In genomic region chr6:158069800-158070195, GRCh38 we compare ENCODE assay signal across 15 cellular contexts.
DNase-seq lines count a peak whose midpoint lies in the region; ATAC-seq and TF ChIP-seq lines count a peak whose summit lies in the region.
"Had no signal": no experiment of that assay in that cellular context is flagged by ENCODE, and none has a peak within 500 bp of the region (broad histone marks: within the 10 kb centered on the region; RNA-seq: fewer than 3 reads in every experiment).

No MANE protein-coding gene starts in this region.

- intact Hi-C loops in Calu3 (cut with micrococcal nuclease; ENCODE audit: unreplicated experiment): no loop called here
- intact Hi-C loops in Panc1 (cut with micrococcal nuclease; ENCODE audit: unreplicated experiment): loop anchor here (2.0 kb wide), 1 partner anchor 83 kb away; no protein-coding TSS in a partner anchor
- intact Hi-C loops in dorsolateral prefrontal cortex (cut with DNase I): loop anchor here (2.0 to 10.0 kb wide), 8 partner anchors 32 to 755 kb away; partner anchors contain the start of genes SYNJ2 (in 2 of the 2) and SNX9 (in 1 of the 2)
- intact Hi-C loops in ovary (cut with DNase I): loop anchor here in 3 of 4 donors (5.0 to 10.0 kb wide), 4 partner anchors 85 to 315 kb away; partner anchors contain the start of gene SYNJ2 (in 3 of the 3)

- H3K79me2 ChIP-seq in osteoblast (ENCODE audit: insufficient read depth, low read length): peaks cover 12% of the 10 kb centered on the region

- TF ChIP-seq CTCF in Calu3 (IDR thresholded peaks at IDR 0.05; ENCODE audit: unreplicated experiment) (no peak), Panc1 (IDR thresholded peaks at IDR 0.05) (no peak), dorsolateral prefrontal cortex (IDR thresholded peaks at IDR 0.05 in 54 of 56, conservative IDR thresholded peaks at IDR 0.05 in 2 of 56; ENCODE audit: low read depth in 1 of 56, partially characterized antibody in 56 of 56) (no peak), osteoblast (IDR thresholded peaks at IDR 0.05; ENCODE audit: extremely low read depth, low read depth, low read length) (no peak), ovary (IDR thresholded peaks at IDR 0.05) (no peak)

- H3K4me1 ChIP-seq in Panc1 (ENCODE audit: control insufficient read depth, insufficient read depth, low read length) (peaks cover 41% of the 10 kb centered on the region), osteoblast (ENCODE audit: insufficient read depth, low read length) (peaks cover 30% of the 10 kb centered on the region), ovary (ENCODE audit: insufficient read depth) (peaks cover 7% of the 10 kb centered on the region)

- no peaks in the 10 kb centered on the region for H4K20me1 ChIP-seq in osteoblast (ENCODE audit: insufficient read depth, low read length)

- peak overlapping the region; percentile 30 for H3K4me2 ChIP-seq in osteoblast (ENCODE audit: insufficient read depth, low read length)

- H2AFZ ChIP-seq in osteoblast (ENCODE audit: low read length): no peak overlapping the region

- H3K27me3 ChIP-seq in Panc1 (ENCODE audit: control insufficient read depth, insufficient read depth, low read length) (no peaks in the 10 kb centered on the region), dorsolateral prefrontal cortex (no peaks in the 10 kb centered on the region), osteoblast (ENCODE audit: insufficient read depth, low read length) (no peaks in the 10 kb centered on the region), ovary (no peaks in the 10 kb centered on the region)

- TF ChIP-seq POLR2A in ovary (IDR thresholded peaks at IDR 0.05): no peak

- in situ Hi-C loops in Panc1 (cut with HindIII; ENCODE audit: low pct_unique_long_range_greater_than_20kb, low sequenced_read_pairs): no loop called here

- no peaks in the 10 kb centered on the region for H3K9me3 Mint-ChIP-seq in Calu3 (ENCODE audit: low read depth, unreplicated experiment)
- H3K9me3 Mint-ChIP-seq: activated naive CD4-positive, alpha-beta T cell treated with anti-CD3 and anti-CD28 coated beads, Interleukin-2, amount 50 U/mL, for 72 hours; mesothelial cell of epicardium; stimulated activated naive B cell treated with anti-CD40 and anti-IgM and Interleukin-4, amounts not matched to agents 10 μg/mL and 1 μg/mL and 100 μg/mL, for 72 hours; T-helper 2 cell treated with Interferon-gamma antibody and Interleukin-4, amounts not matched to agents 5 μg/mL and 100 μg/mL, for 36 hours had no signal

- peak overlapping the region; percentile 86 for H3K27ac Mint-ChIP-seq in Calu3 (ENCODE audit: unreplicated experiment)
- H3K27ac Mint-ChIP-seq: mesothelial cell of epicardium; stimulated activated naive B cell treated with anti-CD40 and anti-IgM and Interleukin-4, amounts not matched to agents 10 μg/mL and 1 μg/mL and 100 μg/mL, for 72 hours; T-helper 2 cell treated with Interferon-gamma antibody and Interleukin-4, amounts not matched to agents 5 μg/mL and 100 μg/mL, for 36 hours had no signal

- H3K36me3 ChIP-seq in Panc1 (ENCODE audit: control insufficient read depth, insufficient read depth, low read length): peaks cover 13% of the 10 kb centered on the region
- peaks cover 93% of the 10 kb centered on the region for H3K36me3 ChIP-seq in osteoblast (ENCODE audit: insufficient read depth, low read length)
- no peaks in the 10 kb centered on the region for H3K36me3 ChIP-seq in ovary

- H3K4me3 Mint-ChIP-seq in Calu3 (ENCODE audit: low read depth, unreplicated experiment): no peak overlapping the region
- H3K4me3 Mint-ChIP-seq: mesothelial cell of epicardium; stimulated activated naive B cell treated with anti-CD40 and anti-IgM and Interleukin-4, amounts not matched to agents 10 μg/mL and 1 μg/mL and 100 μg/mL, for 72 hours; T-helper 2 cell treated with Interferon-gamma antibody and Interleukin-4, amounts not matched to agents 5 μg/mL and 100 μg/mL, for 36 hours had no signal

- no peak for TF ChIP-seq EP300 in ovary (IDR thresholded peaks at IDR 0.05)

- DNase-seq in Calu3: no peak
- DNase-seq in Panc1 (ENCODE audit: low read depth, low spot score): no peak
- no peak for DNase-seq in dorsolateral prefrontal cortex
- DNase-seq in osteoblast (ENCODE audit: insufficient read length, low spot score, missing footprints): peak; percentile 89
- DNase-seq in ovary: no peak
- no peak for DNase-seq in NCI-H524 treated with DMSO at 0.1 percent for 48 hours (lab: John Stamatoyannopoulos, UW)
- DNase-seq: activated CD4-positive, alpha-beta T cell treated with anti-CD3 and anti-CD28 coated beads, Interleukin-2, amount 50 U/mL, for 48 hours; NCI-H2171; stimulated activated naive B cell treated with anti-CD40 and anti-IgM and Interleukin-4, amounts not matched to agents 10 μg/mL and 1 μg/mL and 100 μg/mL, for 72 hours had no signal

- peaks cover 40% of the 10 kb centered on the region for H3K4me1 Mint-ChIP-seq in Calu3 (ENCODE audit: low read depth, unreplicated experiment)

- ATAC-seq in Panc1: no peak
- ATAC-seq in HG03175 (IDR thresholded peaks at IDR 0.05; ENCODE audit: unreplicated experiment): no peak
- no peak for ATAC-seq in GM18517 (IDR thresholded peaks at IDR 0.05; ENCODE audit: unreplicated experiment)
- ATAC-seq: psoas muscle; stimulated activated naive B cell treated with anti-CD40 and anti-IgM and Interleukin-4, amounts not matched to agents 10 μg/mL and 1 μg/mL and 100 μg/mL, for 72 hours had no signal

- CTCF ChIA-PET in Calu3 (lab: Charles Lee): interaction anchor here (1.6 kb wide), 1 partner anchor 87 kb away, joined by 11 read pairs; no protein-coding TSS in a partner anchor
- CTCF ChIA-PET in Panc1 (lab: Charles Lee): no interaction called here

- H3K36me3 Mint-ChIP-seq in Calu3 (ENCODE audit: insufficient read depth, unreplicated experiment): peaks cover 16% of the 10 kb centered on the region

- POLR2A ChIA-PET in Panc1 (lab: Charles Lee): no interaction called here

- H3K27ac ChIP-seq in Panc1 (ENCODE audit: low read length) (peak overlapping the region; percentile 74), dorsolateral prefrontal cortex (peak overlapping the region in 57 of 59 donors; percentile 40 to 90 (median 80)), osteoblast (ENCODE audit: low read depth, low read length) (peak overlapping the region; percentile 97), ovary (no peak overlapping the region)
- H3K27ac ChIP-seq: psoas muscle had no signal

- H3K9me3 ChIP-seq in Panc1 (ENCODE audit: control insufficient read depth, insufficient read depth, low read depth, low read length) (no peaks in the 10 kb centered on the region), osteoblast (ENCODE audit: low read depth, low read length) (no peaks in the 10 kb centered on the region), ovary (no peaks in the 10 kb centered on the region)
- H3K9me3 ChIP-seq: psoas muscle had no signal

- BruUV-seq in Calu3 (replicated peaks; lab: Mats Ljungman, UMichigan): no TSS peak
- no TSS peak for BruUV-seq in Panc1 (replicated peaks; lab: Mats Ljungman, UMichigan)

- H3K4me3 ChIP-seq in Panc1 (ENCODE audit: low read depth in 2 of 2, low read length in 2 of 2) (no peak overlapping the region), dorsolateral prefrontal cortex (no peak overlapping the region), osteoblast (ENCODE audit: insufficient read depth, low read length) (no peak overlapping the region), ovary (no peak overlapping the region)
- H3K4me3 ChIP-seq: psoas muscle had no signal

- no peaks in the 10 kb centered on the region for H3K27me3 Mint-ChIP-seq in Calu3 (ENCODE audit: unreplicated experiment)
- H3K27me3 Mint-ChIP-seq: stimulated activated naive B cell treated with anti-CD40 and anti-IgM and Interleukin-4, amounts not matched to agents 10 μg/mL and 1 μg/mL and 100 μg/mL, for 72 hours had no signal

- WGBS in ovary, 3 donors: 88 to 89% (median 89%) methylated on average over 6 of the region's 6 CpGs

Comparison
In these comparisons a context has a peak if more than half of its experiments do, and no peak if none do; other contexts are left out.
1. H3K27ac ChIP-seq: peak in Panc1 (single experiment), dorsolateral prefrontal cortex (57 of 59) and osteoblast (single experiment); none in ovary (0 of 2).